Comparison of ENCODE assay signal across 21 cellular contexts in the genomic region with DNA sequence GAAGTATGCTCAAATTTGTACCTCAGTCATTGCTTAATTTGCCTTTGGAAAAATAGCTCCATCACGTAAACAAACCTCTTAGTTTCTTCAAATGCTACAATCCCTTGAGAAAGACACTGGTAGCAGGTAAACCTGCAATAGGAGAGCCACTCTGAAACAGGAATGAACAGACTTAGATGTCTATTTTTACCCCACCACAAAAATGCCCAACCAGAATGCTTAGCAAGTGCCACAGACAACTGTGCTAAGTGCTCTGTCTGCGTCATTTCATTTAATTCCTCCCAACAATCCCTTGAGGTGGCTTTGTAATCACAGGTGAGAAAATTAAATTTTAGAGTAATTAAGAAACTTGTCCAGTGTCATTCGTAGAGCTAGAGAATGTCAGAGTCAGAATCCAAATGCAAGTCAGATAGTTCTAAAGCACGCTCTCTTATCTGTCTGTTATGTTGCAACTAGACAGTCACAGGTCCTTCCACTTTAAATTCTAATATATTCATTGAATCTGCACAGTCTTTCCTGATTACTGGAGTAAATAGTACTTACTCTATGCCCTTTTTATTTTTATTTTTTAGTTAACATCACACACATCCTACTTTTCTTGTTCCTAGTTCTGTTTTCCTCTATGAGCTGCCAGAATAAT.
"Had no signal": no experiment of that assay in that cellular context is flagged by ENCODE, and none has a peak within 500 bp of the region (broad histone marks: within the 10 kb centered on the region; RNA-seq: fewer than 3 reads in every experiment).

No MANE protein-coding gene starts in this region.

- H3K9ac ChIP-seq: SK-N-SH had no signal

- H3K4me2 ChIP-seq: SK-N-SH had no signal

- H3K9me3 ChIP-seq: SK-N-SH had no signal

- H3K9me2 ChIP-seq: SK-N-SH had no signal

- ATAC-seq: Panc1, PC-3 had no signal

- DNase-seq: KBM-7; NCI-H1092; NCI-H1105 treated with DMSO at 0.1 percent for 48 hours; NCI-H1417 treated with DMSO at 0.1 percent for 48 hours; NCI-H146; NCI-H1694 treated with DMSO at 0.1 percent for 48 hours; NCI-H1930; NCI-H2081; NCI-H2171; NCI-H226; NCI-H446; NCI-H510A; NCI-H524 treated with DMSO at 0.1 percent for 48 hours; NCI-H69; NCI-H774; NK-92 treated with Interleukin-12 subunit alpha and Interleukin-12 subunit beta, amount 100 ng/mL, for 24 hours; PC-3; SHP77; SK-N-SH; SW 1271 had no signal
